Comparison of ENCODE assay signal across 24 cellular contexts in the genomic region with DNA sequence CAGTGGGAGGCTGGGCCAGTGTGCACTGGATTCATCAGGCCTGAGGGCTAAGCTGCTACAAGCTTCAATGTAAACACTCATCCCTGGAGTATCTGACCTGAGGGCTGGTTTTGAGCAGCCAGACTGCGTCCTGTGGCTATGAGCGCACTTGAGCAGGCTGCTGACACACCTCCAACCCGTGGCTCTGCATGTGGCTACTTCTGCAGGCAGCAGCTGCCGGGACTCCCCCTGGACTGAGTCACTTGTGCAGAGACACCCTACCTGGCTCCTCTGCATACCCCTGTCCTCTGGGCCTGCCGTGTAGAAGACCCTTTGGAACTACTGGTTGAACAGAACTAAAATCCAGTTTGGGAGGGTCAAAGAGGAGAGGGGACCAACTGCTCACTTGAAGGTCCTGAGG.
DNase-seq lines count a peak whose midpoint lies in the region; ATAC-seq, FAIRE-seq and TF ChIP-seq lines count a peak whose summit lies in the region.
"Had no signal": no experiment of that assay in that cellular context is flagged by ENCODE, and none has a peak within 500 bp of the region (broad histone marks: within the 10 kb centered on the region; RNA-seq: fewer than 3 reads in every experiment).

No MANE protein-coding gene starts in this region.

- TF ChIP-seq CTCF in bronchial epithelial cell (IDR thresholded peaks at IDR 0.05; ENCODE audit: insufficient read depth, low read length, severe bottlenecking) (no peak), ovary (IDR thresholded peaks at IDR 0.05) (no peak)

- no peaks in the 10 kb centered on the region for H3K9me3 ChIP-seq in ovary

- DNase-seq in ELF-1 (ENCODE audit: low read depth, low spot score): peak; percentile 13
- peak; percentile 17 for DNase-seq in bronchial epithelial cell (ENCODE audit: low read depth)
- no peak for DNase-seq in ovary
- DNase-seq in NCI-H748 treated with DMSO at 0.1 percent for 48 hours (lab: John Stamatoyannopoulos, UW): no peak
- DNase-seq in NCI-H446 (lab: John Stamatoyannopoulos, UW): no peak
- DNase-seq: activated CD4-positive, alpha-beta T cell treated with anti-CD3 and anti-CD28 coated beads, Interleukin-2, amount 50 U/mL, for 4 hours; activated effector memory CD4-positive, alpha-beta T cell treated with Interleukin-2 at 50 U/mL for 16 hours; activated naive CD8-positive, alpha-beta T cell treated with anti-CD3 and anti-CD28 coated beads, Interleukin-2, amount 10 ng/mL, durations not matched to agents 7 days and 5 days; foreskin fibroblast; MV-4-11; naive thymus-derived CD4-positive, alpha-beta T cell; NCI-H82; nucleus accumbens; small intestine; stimulated activated naive CD4-positive, alpha-beta T cell had no signal

- no peak for TF ChIP-seq EP300 in ovary (IDR thresholded peaks at IDR 0.05)

- H3K4me3 ChIP-seq in bronchial epithelial cell (ENCODE audit: low read depth, low read length) (no peak overlapping the region), ovary (no peak overlapping the region)
- H3K4me3 ChIP-seq: GM23338 had no signal

- H3K36me3 ChIP-seq in bronchial epithelial cell (ENCODE audit: control insufficient read depth, insufficient read depth, low read length): no peaks in the 10 kb centered on the region
- H3K36me3 ChIP-seq in ovary: no peaks in the 10 kb centered on the region

- WGBS in ovary, 3 donors: 81 to 94% (median 93%) methylated on average over 5 of the region's 5 CpGs

- TF ChIP-seq POLR2A in ovary (IDR thresholded peaks at IDR 0.05): no peak

- peak overlapping the region; percentile 64 to 76 for H3K27ac ChIP-seq in ovary
- H3K27ac ChIP-seq: C4-2B, epithelial cell of prostate, KMS-11 had no signal

- intact Hi-C loops in ovary (cut with DNase I): loop anchor here in 1 of 4 donors (10.0 kb wide), 1 partner anchor 351 kb away; no protein-coding TSS in a partner anchor

- FAIRE-seq in bronchial epithelial cell (lab: Jason Lieb, UNC): no peak
- FAIRE-seq: D721Med, HTR-8/SVneo, small intestine had no signal

- no peaks in the 10 kb centered on the region for H3K27me3 ChIP-seq in bronchial epithelial cell (ENCODE audit: control insufficient read depth, insufficient read depth, low read length)
- no peaks in the 10 kb centered on the region for H3K27me3 ChIP-seq in ovary

- ATAC-seq in HG02870 (IDR thresholded peaks at IDR 0.05; ENCODE audit: unreplicated experiment): peak; percentile 57
- no peak for ATAC-seq in HG03457 (IDR thresholded peaks at IDR 0.05; ENCODE audit: unreplicated experiment)
- ATAC-seq: left lobe of liver; naive thymus-derived CD4-positive, alpha-beta T cell had no signal

- peaks cover 26% of the 10 kb centered on the region for H3K4me1 ChIP-seq in ovary (ENCODE audit: insufficient read depth)

Comparison
In these comparisons a context has a peak if more than half of its experiments do, and no peak if none do; other contexts are left out.
1. DNase-seq: peak in ELF-1 (single experiment) and bronchial epithelial cell (single experiment); none in ovary (0 of 5), NCI-H748 treated with DMSO at 0.1 percent for 48 hours (single experiment) and NCI-H446 (0 of 2).